Comparison of ENCODE assay signal across 19 cellular contexts in the genomic region with DNA sequence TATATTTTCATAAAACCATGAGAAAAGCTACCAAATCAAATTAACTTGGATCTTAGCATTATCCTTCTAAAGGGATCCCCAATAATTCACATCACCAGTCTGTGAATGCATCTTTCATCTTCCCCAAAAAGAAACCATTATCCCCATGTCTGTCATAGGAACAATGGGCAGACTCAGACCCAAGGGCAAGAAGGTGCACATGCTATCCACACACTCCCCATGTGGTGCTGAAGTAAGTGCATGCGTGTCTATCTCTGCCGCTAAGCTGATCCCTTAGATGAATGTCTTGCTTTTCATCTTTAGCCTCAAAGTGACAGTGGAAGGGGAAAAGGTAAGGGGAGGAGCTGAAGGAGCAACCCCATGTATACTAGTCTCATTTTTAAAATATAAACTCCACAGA. TPM values are rescaled to one million over a fixed set of nuclear protein-coding genes. Genes with fewer than 3 reads are reported as not detected.
DNase-seq lines count a peak whose midpoint lies in the region; ATAC-seq, FAIRE-seq and TF ChIP-seq lines count a peak whose summit lies in the region.
"Had no signal": no experiment of that assay in that cellular context is flagged by ENCODE, and none has a peak within 500 bp of the region (broad histone marks: within the 10 kb centered on the region; RNA-seq: fewer than 3 reads in every experiment).

No MANE protein-coding gene starts in this region.

- H3K4me1 ChIP-seq in HepG2 (ENCODE audit: insufficient read depth, low read length) (no peaks in the 10 kb centered on the region), right lobe of liver (no peaks in the 10 kb centered on the region)
- H3K4me1 ChIP-seq: A549, BLaER1, HAP-1 had no signal

- no peak overlapping the region for H3K9ac ChIP-seq in HepG2 (ENCODE audit: insufficient read depth, low read depth, low read length)
- H3K9ac ChIP-seq: BLaER1, GM23248 had no signal

- TF ChIP-seq RAD21 in HepG2 (CRISPR knock-in tag; IDR thresholded peaks at IDR 0.05): no peak

- H3K27me3 ChIP-seq in HepG2 (ENCODE audit: control insufficient read depth in 1 of 2, insufficient read depth in 2 of 2, low read length in 2 of 2) (no peaks in the 10 kb centered on the region), right lobe of liver (no peaks in the 10 kb centered on the region)
- H3K27me3 ChIP-seq: BLaER1 had no signal

- no peak for TF ChIP-seq CTCF in HepG2 (CRISPR knock-in tag; IDR thresholded peaks at IDR 0.05)
- no peak for TF ChIP-seq CTCF in right lobe of liver (IDR thresholded peaks at IDR 0.05)

- no peaks in the 10 kb centered on the region for H3K36me3 ChIP-seq in HepG2 (replicated peaks in 1 of 2; ENCODE audit: control insufficient read depth in 1 of 2, insufficient read depth in 2 of 2, low read length in 2 of 2)
- no peaks in the 10 kb centered on the region for H3K36me3 ChIP-seq in right lobe of liver
- H3K36me3 ChIP-seq: BLaER1, HAP-1 had no signal

- no peak for TF ChIP-seq POLR2A in HepG2 (IDR thresholded peaks at IDR 0.05; ENCODE audit: insufficient read depth in 1 of 2, low read depth in 2 of 2, low read length in 2 of 2)
- TF ChIP-seq POLR2A in right lobe of liver (IDR thresholded peaks at IDR 0.05): no peak

- CTCF ChIA-PET in HepG2 (lab: Yijun Ruan, JAX; ENCODE audit: low intra/inter-chr PET ratio, low total read pairs): no interaction called here
- CTCF ChIA-PET in HEK293T (lab: Yijun Ruan, JAX): no interaction called here

- FAIRE-seq in HepG2 (lab: Jason Lieb, UNC): no peak
- FAIRE-seq: A549, GM12892, GM18507, HTR-8/SVneo had no signal

- H3K9me3 ChIP-seq in HepG2 (ENCODE audit: low read length) (no peaks in the 10 kb centered on the region), right lobe of liver (no peaks in the 10 kb centered on the region)
- H3K9me3 ChIP-seq: A549, BLaER1, HAP-1 had no signal

- H3K4me2 ChIP-seq in HepG2 (ENCODE audit: low read depth, low read length): no peak overlapping the region
- H3K4me2 ChIP-seq: A549, BLaER1 had no signal

- no peak overlapping the region for H3K27ac ChIP-seq in HepG2 (ENCODE audit: extremely low read length, insufficient read depth, low read length)
- H3K27ac ChIP-seq in right lobe of liver: no peak overlapping the region
- H3K27ac ChIP-seq in substantia nigra (ENCODE audit: low read depth, low read length, poor library complexity, severe bottlenecking): peak overlapping the region; percentile 61
- H3K27ac ChIP-seq: 22Rv1, A549, BLaER1, GM23248 had no signal

- WGBS in HepG2 (ENCODE audit: low lambda C conversion rate): 20% methylated on average over 2 of the region's 2 CpGs
- 89% methylated on average over 2 of the region's 2 CpGs for WGBS in right lobe of liver (ENCODE audit: insufficient coverage, low coverage, low lambda C conversion rate, missing lambda C conversion rate)

- no peak for ATAC-seq in HepG2
- ATAC-seq in right lobe of liver: no peak
- no peak for ATAC-seq in HG03045 (IDR thresholded peaks at IDR 0.05; ENCODE audit: unreplicated experiment)
- ATAC-seq: A549 had no signal

- H3K4me3 ChIP-seq in HepG2 (replicated peaks in 1 of 3; ENCODE audit: insufficient read depth in 1 of 3, low read depth in 2 of 3, low read length in 3 of 3): no peak overlapping the region
- no peak overlapping the region for H3K4me3 ChIP-seq in right lobe of liver
- H3K4me3 ChIP-seq: A549, BLaER1, GM23248, HAP-1 had no signal

- no peak for TF ChIP-seq EP300 in HepG2 (IDR thresholded peaks at IDR 0.05; ENCODE audit: low read depth in 2 of 2, low read length in 2 of 2)
- TF ChIP-seq EP300 in HepG2 (CRISPR knock-in tag; IDR thresholded peaks at IDR 0.05; ENCODE audit: borderline replicate concordance): no peak

- no peak overlapping the region for H2AFZ ChIP-seq in HepG2 (ENCODE audit: low read length)
- H2AFZ ChIP-seq: GM23248 had no signal

- BruUV-seq in HepG2 (replicated peaks; lab: Mats Ljungman, UMichigan): no TSS peak

- intact Hi-C loops in HepG2 (cut with micrococcal nuclease; ENCODE audit: unreplicated experiment): no loop called here
- intact Hi-C loops in right lobe of liver (cut with DNase I): no loop called here

- H4K20me1 ChIP-seq in HepG2 (ENCODE audit: insufficient read depth, low read length): no peaks in the 10 kb centered on the region
- H4K20me1 ChIP-seq: BLaER1 had no signal

- in situ Hi-C loops in HepG2 (cut with HindIII; ENCODE audit: extremely low pct_ligation_motif_present, low pct_unique_long_range_greater_than_20kb): no loop called here

- POLR2A ChIA-PET in HepG2 (lab: Yijun Ruan, JAX): no interaction called here
- POLR2A ChIA-PET in HEK293T (lab: Yijun Ruan, JAX): no interaction called here

- no peak for DNase-seq in HepG2 (ENCODE audit: low spot score)
- no peak for DNase-seq in right lobe of liver
- peak; percentile 70 for DNase-seq in globus pallidus (ENCODE audit: low spot score)
- peak in 1 of 49 donors; percentile 13 for DNase-seq in substantia nigra (lab: John Stamatoyannopoulos, UW)
- no peak for DNase-seq in HEK293T (ENCODE audit: extremely low spot score)
- no peak for DNase-seq in superior temporal gyrus (ENCODE audit: extremely low spot score)
- DNase-seq: AML-193; CD4-positive, alpha-beta memory T cell; DMS153; GDM1; GM23248 had no signal

- no peaks in the 10 kb centered on the region for H3K79me2 ChIP-seq in HepG2 (ENCODE audit: insufficient read depth, low read length)

TF ChIP-seq in HepG2, 621 proteins besides CTCF, POLR2A, EP300 and RAD21:
- no peak for TF ChIP-seq GTF3A (CRISPR knock-in tag; conservative IDR thresholded peaks at IDR 0.05)
- TF ChIP-seq, protein P1, sequence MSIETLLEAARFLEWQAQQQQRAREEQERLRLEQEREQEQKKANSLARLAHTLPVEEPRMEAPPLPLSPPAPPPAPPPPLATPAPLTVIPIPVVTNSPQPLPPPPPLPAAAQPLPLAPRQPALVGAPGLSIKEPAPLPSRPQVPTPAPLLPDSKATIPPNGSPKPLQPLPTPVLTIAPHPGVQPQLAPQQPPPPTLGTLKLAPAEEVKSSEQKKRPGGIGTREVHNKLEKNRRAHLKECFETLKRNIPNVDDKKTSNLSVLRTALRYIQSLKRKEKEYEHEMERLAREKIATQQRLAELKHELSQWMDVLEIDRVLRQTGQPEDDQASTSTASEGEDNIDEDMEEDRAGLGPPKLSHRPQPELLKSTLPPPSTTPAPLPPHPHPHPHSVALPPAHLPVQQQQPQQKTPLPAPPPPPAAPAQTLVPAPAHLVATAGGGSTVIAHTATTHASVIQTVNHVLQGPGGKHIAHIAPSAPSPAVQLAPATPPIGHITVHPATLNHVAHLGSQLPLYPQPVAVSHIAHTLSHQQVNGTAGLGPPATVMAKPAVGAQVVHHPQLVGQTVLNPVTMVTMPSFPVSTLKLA (IDR thresholded peaks at IDR 0.05): peak; percentile 57; the same call in 1 of the 2 replicates

TF ChIP-seq in HEK293T, 16 proteins besides CTCF, POLR2A, EP300 and RAD21:
- TF ChIP-seq FOXK2 (IDR thresholded peaks at IDR 0.05) (no peak), HDGF (IDR thresholded peaks at IDR 0.05; ENCODE audit: borderline replicate concordance) (no peak), FOXM1 (IDR thresholded peaks at IDR 0.05; ENCODE audit: borderline replicate concordance) (no peak), SUZ12 (IDR thresholded peaks at IDR 0.05) (no peak), NFRKB (IDR thresholded peaks at IDR 0.05) (no peak)

RNA-seq across cellular contexts. Expression of a gene that starts 10.2 kb away (rescaled TPM):
- total RNA-seq in HepG2 (2016; rRNA removed; fragmentation: Illumina TruSeq; extraction: Trizol): 0.18 TPM in 1 of 2 replicates, not detected in the other
- not detected in 2 replicates for total RNA-seq in HepG2 (2016; cell fraction: cytosol; rRNA removed; fragmentation: Illumina TruSeq; extraction: Trizol; ENCODE audit: low read depth)
- total RNA-seq in HepG2 (2016; cell fraction: insoluble cytoplasmic fraction; rRNA removed; fragmentation: Illumina TruSeq; extraction: Trizol): not detected in 2 replicates
- not detected in 2 replicates for total RNA-seq in HepG2 (2016; cell fraction: membrane; rRNA removed; fragmentation: Illumina TruSeq; extraction: Trizol)
- total RNA-seq in HepG2 (2016; cell fraction: nucleus; rRNA removed; fragmentation: Illumina TruSeq; extraction: Trizol): not detected in 2 replicates
- 0.08 and 0.29 TPM in 2 replicates for polyA plus RNA-seq in HepG2 (2011; rRNA removed)
- polyA plus RNA-seq in HepG2 (2011; cell fraction: cytosol; rRNA removed): 0.01 and 0.08 TPM in 2 replicates
- 0.21 TPM in 1 of 2 replicates, not detected in the other for polyA plus RNA-seq in HepG2 (2011; cell fraction: nucleus; rRNA removed)
- not detected in 2 replicates for polyA plus RNA-seq in HepG2 (2012)
- polyA plus RNA-seq in HepG2 (2016; cell fraction: cytosol; fragmentation: Illumina TruSeq; extraction: Trizol; ENCODE audit: low read depth): not detected in 2 replicates
- 0.05 and 0.07 TPM in 2 replicates for polyA plus RNA-seq in HepG2 (2016; cell fraction: insoluble cytoplasmic fraction; fragmentation: Illumina TruSeq; extraction: Trizol; ENCODE audit: low read depth)
- not detected in 2 replicates for polyA plus RNA-seq in HepG2 (2016; cell fraction: membrane; fragmentation: Illumina TruSeq; extraction: Trizol; ENCODE audit: low read depth)
- polyA plus RNA-seq in HepG2 (2016; cell fraction: nucleus; fragmentation: Illumina TruSeq; extraction: Trizol; ENCODE audit: insufficient read depth, low read depth): 0.14 TPM in 1 of 2 replicates, not detected in the other
- 1.0 and 26.0 TPM in 2 replicates for polyA minus RNA-seq in HepG2 (2011; rRNA and poly(A)+ RNA removed; ENCODE audit: low replicate concordance)
- polyA minus RNA-seq in HepG2 (2011; cell fraction: cytosol; rRNA and poly(A)+ RNA removed): not detected in 2 replicates
- not detected in 2 replicates for polyA minus RNA-seq in HepG2 (2011; cell fraction: nucleus; rRNA and poly(A)+ RNA removed)
- under 1 TPM in 5 of 6 experiments, not detected in 1; 0.06 to 0.86 (median 0.15) TPM for total RNA-seq in right lobe of liver
- total RNA-seq: CD4-positive, alpha-beta memory T cell had no signal
- polyA plus RNA-seq: CD4-positive, alpha-beta memory T cell had no signal
